In the genomic region with DNA sequence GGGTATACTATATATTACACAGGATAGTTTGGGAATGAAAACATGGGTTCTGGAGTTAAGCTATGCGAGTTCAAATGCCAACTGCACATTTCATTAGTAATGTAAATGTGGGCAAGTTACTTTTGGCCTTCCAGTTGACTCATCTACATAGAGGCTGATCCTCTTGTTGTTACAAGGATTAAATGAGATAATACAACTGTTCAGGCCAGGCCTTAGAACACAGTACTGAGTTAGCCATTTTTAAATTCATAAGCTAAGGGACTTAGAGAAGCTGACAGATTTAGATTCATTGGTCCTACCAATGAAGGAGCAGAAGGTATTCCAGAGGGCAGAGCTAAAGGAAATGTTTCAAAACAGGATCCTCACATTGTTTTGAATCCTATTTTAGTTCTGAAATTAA, we compare ENCODE assay signal across 11 cellular contexts. TPM values are rescaled to one million over a fixed set of nuclear protein-coding genes. Genes with fewer than 3 reads are reported as not detected.
A peak's percentile ranks its signal among the peaks of the same experiment; 100 is the strongest.
DNase-seq lines count a peak whose midpoint lies in the region; ATAC-seq and TF ChIP-seq lines count a peak whose summit lies in the region.
"Had no signal": no experiment of that assay in that cellular context is flagged by ENCODE, and none has a peak within 500 bp of the region (broad histone marks: within the 10 kb centered on the region; RNA-seq: fewer than 3 reads in every experiment).

No MANE protein-coding gene starts in this region.

- peaks cover 19% of the 10 kb centered on the region for H3K36me3 ChIP-seq in SK-N-MC (ENCODE audit: insufficient read depth, low read length)
- H3K36me3 ChIP-seq in esophagus squamous epithelium = peaks cover 0 to 39% (median 4%) of the 10 kb centered on the region in 3 donors
- H3K36me3 ChIP-seq in prostate gland = peaks cover 0 to 2% of the 10 kb centered on the region in 2 donors

- H3K27ac Mint-ChIP-seq in CD4-positive, alpha-beta T cell = peak overlapping the region; percentile 59
- H3K27ac Mint-ChIP-seq in natural killer cell = no peak overlapping the region
- H3K27ac Mint-ChIP-seq: nephron progenitor cell had no signal

- intact Hi-C loops in CD4-positive, alpha-beta T cell (cut with DNase I, micrococcal nuclease) = loop anchor here in 1 of 2 experiments (5.0 kb wide), 1 partner anchor 1178 kb away; no protein-coding TSS in a partner anchor
- intact Hi-C loops in esophagus squamous epithelium (cut with DNase I) = loop anchor here (5.0 to 10.0 kb wide), 3 partner anchors 50 to 218 kb away; no protein-coding TSS in a partner anchor
- intact Hi-C loops in prostate gland (cut with DNase I) = loop anchor here (1.0 to 5.0 kb wide), 4 partner anchors 58 to 478 kb away; a partner anchor contains a TSS
- intact Hi-C loops in natural killer cell (cut with micrococcal nuclease) = no loop called here

- no peaks in the 10 kb centered on the region for H3K27me3 Mint-ChIP-seq in CD4-positive, alpha-beta T cell
- no peaks in the 10 kb centered on the region for H3K27me3 Mint-ChIP-seq in natural killer cell (ENCODE audit: low read depth in 2 of 2)
- H3K27me3 Mint-ChIP-seq: CD4-positive, CD25-positive, alpha-beta regulatory T cell had no signal

- peaks cover 11 to 38% (median 23%) of the 10 kb centered on the region in 3 donors for H3K4me1 ChIP-seq in esophagus squamous epithelium
- no peaks in the 10 kb centered on the region for H3K4me1 ChIP-seq in prostate gland (replicated peaks)

- peaks cover 9% of the 10 kb centered on the region for H3K4me1 Mint-ChIP-seq in CD4-positive, alpha-beta T cell (ENCODE audit: low read depth)
- no peaks in the 10 kb centered on the region for H3K4me1 Mint-ChIP-seq in natural killer cell
- H3K4me1 Mint-ChIP-seq: nephron progenitor cell had no signal

- no peak overlapping the region for H3K4me3 Mint-ChIP-seq in CD4-positive, alpha-beta T cell
- H3K4me3 Mint-ChIP-seq in natural killer cell = no peak overlapping the region
- H3K4me3 Mint-ChIP-seq: CD4-positive, CD25-positive, alpha-beta regulatory T cell; nephron progenitor cell had no signal

- POLR2A ChIA-PET in CD4-positive, alpha-beta T cell (lab: Charles Lee) = interaction anchor here (3.6 kb wide), 1 partner anchor 220 kb away, joined by 17 read pairs; no protein-coding TSS in a partner anchor

- no peak for TF ChIP-seq CTCF in CD4-positive, alpha-beta T cell (IDR thresholded peaks at IDR 0.05)
- TF ChIP-seq CTCF in esophagus squamous epithelium (IDR thresholded peaks at IDR 0.05) = no peak
- no peak for TF ChIP-seq CTCF in prostate gland (IDR thresholded peaks at IDR 0.05)
- TF ChIP-seq CTCF in natural killer cell (IDR thresholded peaks at IDR 0.05) = no peak

- H3K4me3 ChIP-seq in SK-N-MC (no peak overlapping the region), esophagus squamous epithelium (no peak overlapping the region), prostate gland (no peak overlapping the region)

- H3K27ac ChIP-seq in CD4-positive, alpha-beta T cell (ENCODE audit: low read depth, low read length) = no peak overlapping the region
- H3K27ac ChIP-seq in SK-N-MC (no peak overlapping the region), esophagus squamous epithelium (peak overlapping the region; percentile 63 to 89 (median 73)), prostate gland (peak overlapping the region; percentile 54 to 58)

- H3K27me3 ChIP-seq in CD4-positive, alpha-beta T cell (ENCODE audit: control insufficient read depth, insufficient read depth, low read length) = no peaks in the 10 kb centered on the region
- H3K27me3 ChIP-seq in esophagus squamous epithelium (no peaks in the 10 kb centered on the region), prostate gland (replicated peaks; ENCODE audit: insufficient read depth) (no peaks in the 10 kb centered on the region)

- ATAC-seq in CD4-positive, alpha-beta T cell (ENCODE audit: poor library complexity) = no peak
- ATAC-seq in natural killer cell = no peak

- H3K9me3 ChIP-seq in CD4-positive, alpha-beta T cell (ENCODE audit: control insufficient read depth, low read length) = no peaks in the 10 kb centered on the region
- H3K9me3 ChIP-seq in SK-N-MC (ENCODE audit: low read depth, low read length) = no peaks in the 10 kb centered on the region
- H3K9me3 ChIP-seq in esophagus squamous epithelium = no peaks in the 10 kb centered on the region
- no peaks in the 10 kb centered on the region for H3K9me3 ChIP-seq in prostate gland

- CTCF ChIA-PET in CD4-positive, alpha-beta T cell (lab: Charles Lee) = interaction anchor here (0.8 to 1.5 kb wide), 2 partner anchors 24 to 220 kb away, joined by 3 to 5 read pairs; no protein-coding TSS in a partner anchor

- DNase-seq in CD4-positive, alpha-beta T cell = no peak
- DNase-seq in SK-N-MC (ENCODE audit: low read depth, low spot score) = no peak
- no peak for DNase-seq in esophagus squamous epithelium (lab: John Stamatoyannopoulos, UW)
- DNase-seq in prostate gland (ENCODE audit: low spot score) = no peak
- no peak for DNase-seq in germinal center (ENCODE audit: low spot score)
- DNase-seq in hippocampal formation (lab: John Stamatoyannopoulos, UW) = no peak
- no peak for DNase-seq in stimulated activated naive CD4-positive, alpha-beta T cell (lab: John Stamatoyannopoulos, UW)
- DNase-seq in natural killer cell = no peak
- DNase-seq: CD4-positive, CD25-positive, alpha-beta regulatory T cell; NCI-H2171 treated with DMSO at 0.1 percent for 48 hours; nephron progenitor cell had no signal

- WGBS in esophagus squamous epithelium, 2 donors = 27 to 56% methylated on average over 1 of the region's 1 CpG
- WGBS in prostate gland = 87% methylated on average over 1 of the region's 1 CpG

- H3K9ac ChIP-seq in SK-N-MC (ENCODE audit: insufficient read length) = peak overlapping the region; percentile 1

- peaks cover 49% of the 10 kb centered on the region for H3K36me3 Mint-ChIP-seq in CD4-positive, alpha-beta T cell (ENCODE audit: low read depth)
- H3K36me3 Mint-ChIP-seq in natural killer cell = peaks cover 10% of the 10 kb centered on the region

- TF ChIP-seq POLR2A in esophagus squamous epithelium (IDR thresholded peaks at IDR 0.05) (no peak), prostate gland (IDR thresholded peaks at IDR 0.05) (no peak)

- H3K9me3 Mint-ChIP-seq in CD4-positive, alpha-beta T cell = no peaks in the 10 kb centered on the region
- no peaks in the 10 kb centered on the region for H3K9me3 Mint-ChIP-seq in natural killer cell
- H3K9me3 Mint-ChIP-seq: CD4-positive, CD25-positive, alpha-beta regulatory T cell; nephron progenitor cell had no signal

RNA-seq across cellular contexts. Expression of a gene that starts 32.6 kb away (rescaled TPM):
- total RNA-seq in CD4-positive, alpha-beta T cell = not detected
- total RNA-seq in esophagus squamous epithelium (not detected), prostate gland (not detected), natural killer cell (not detected)
- total RNA-seq: CD4-positive, CD25-positive, alpha-beta regulatory T cell had no signal

RNA-seq across cellular contexts. Expression of a gene that starts 41.3 kb away (rescaled TPM):
- 10 to 100 TPM; 43.6 to 47.7 TPM for total RNA-seq in CD4-positive, alpha-beta T cell
- total RNA-seq in esophagus squamous epithelium = 10 to 100 TPM; 23.6 to 78.9 (median 39.9) TPM
- total RNA-seq in prostate gland = 10 to 100 TPM; 61.8 to 64.5 TPM
- 10 to 100 TPM; 34.3 to 54.3 (median 42.7) TPM for total RNA-seq in natural killer cell

Comparison
In these comparisons a context has a peak if more than half of its experiments do, and no peak if none do; other contexts are left out.
1. H3K27ac ChIP-seq: peak in esophagus squamous epithelium (4 of 4) and prostate gland (2 of 2); none in CD4-positive, alpha-beta T cell (single experiment) and SK-N-MC (single experiment).